In the genomic region with DNA sequence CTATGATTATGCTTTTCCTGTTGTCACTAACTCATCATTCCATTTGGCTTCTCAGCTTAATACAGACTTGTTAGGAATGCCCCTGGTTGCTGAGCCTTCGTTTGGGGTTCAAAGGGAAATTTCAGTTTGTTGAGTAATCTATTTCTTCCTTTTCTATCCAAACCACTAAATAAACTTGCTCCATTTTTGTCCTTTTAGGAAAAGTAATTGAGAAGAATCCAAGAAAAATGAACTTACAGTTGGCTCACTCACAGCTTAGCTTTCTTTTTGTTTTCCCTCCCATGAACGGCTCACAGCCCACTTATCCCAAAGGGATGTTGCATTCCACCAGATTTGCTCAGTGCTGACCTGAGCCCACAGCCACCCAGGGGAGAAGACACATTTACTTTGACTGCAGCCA, we compare ENCODE assay signal across 33 cellular contexts.
DNase-seq lines count a peak whose midpoint lies in the region; ATAC-seq and TF ChIP-seq lines count a peak whose summit lies in the region.
"Had no signal": no experiment of that assay in that cellular context is flagged by ENCODE, and none has a peak within 500 bp of the region (broad histone marks: within the 10 kb centered on the region; RNA-seq: fewer than 3 reads in every experiment).

No MANE protein-coding gene starts in this region.

- H3K27ac Mint-ChIP-seq in T-helper 2 cell treated with Interferon-gamma antibody and Interleukin-4, amounts not matched to agents 5 μg/mL and 100 μg/mL, for 36 hours, result no peak overlapping the region
- H3K27ac Mint-ChIP-seq in CD8-positive, alpha-beta T cell, result no peak overlapping the region
- H3K27ac Mint-ChIP-seq: activated CD8-positive, alpha-beta T cell treated with anti-CD3 and anti-CD28 coated beads, Interleukin-2, amount 10 ng/mL, durations not matched to agents 7 days and 5 days; activated naive CD4-positive, alpha-beta T cell treated with anti-CD3 and anti-CD28 coated beads, Interleukin-2, amount 50 U/mL, for 72 hours; CD14-positive monocyte; memory B cell; stimulated activated naive CD8-positive, alpha-beta T cell treated with anti-CD3 and anti-CD28 coated beads, Interleukin-15, amount 100 ng/mL, for 72 hours; T-helper 1 cell treated with Interleukin-12 subunit alpha and Interleukin-12 subunit beta and Interleukin-4 antibody, amounts not matched to agents 30 μg/mL and 1 μg/mL, for 36 hours had no signal

- H3K4me3 Mint-ChIP-seq in T-helper 2 cell treated with Interferon-gamma antibody and Interleukin-4, amounts not matched to agents 5 μg/mL and 100 μg/mL, for 36 hours, result no peak overlapping the region
- no peak overlapping the region for H3K4me3 Mint-ChIP-seq in CD8-positive, alpha-beta T cell
- H3K4me3 Mint-ChIP-seq: activated CD8-positive, alpha-beta T cell treated with anti-CD3 and anti-CD28 coated beads, Interleukin-2, amount 10 ng/mL, durations not matched to agents 7 days and 5 days; CD14-positive monocyte; memory B cell; stimulated activated naive CD8-positive, alpha-beta T cell treated with anti-CD3 and anti-CD28 coated beads, Interleukin-15, amount 100 ng/mL, for 72 hours; T-helper 1 cell treated with Interleukin-12 subunit alpha and Interleukin-12 subunit beta and Interleukin-4 antibody, amounts not matched to agents 30 μg/mL and 1 μg/mL, for 36 hours had no signal

- TF ChIP-seq CTCF in brain microvascular endothelial cell (IDR thresholded peaks at IDR 0.05; ENCODE audit: low read depth, low read length, missing control alignments), result no peak
- TF ChIP-seq CTCF in smooth muscle cell (IDR thresholded peaks at IDR 0.05; ENCODE audit: borderline replicate concordance, insufficient read depth, poor library complexity, severe bottlenecking), result no peak
- no peak for TF ChIP-seq CTCF in CD8-positive, alpha-beta T cell (IDR thresholded peaks at IDR 0.05)

- H3K27ac ChIP-seq in brain microvascular endothelial cell (peak overlapping the region; percentile 70), smooth muscle cell (ENCODE audit: low read depth) (peak overlapping the region; percentile 29)
- no peak overlapping the region for H3K27ac ChIP-seq in CD8-positive, alpha-beta T cell (ENCODE audit: low read depth, low read length)
- H3K27ac ChIP-seq: epithelial cell of prostate, heart right ventricle, psoas muscle, sigmoid colon, SK-N-MC, tibial artery had no signal

- no peak overlapping the region for H3K9ac ChIP-seq in smooth muscle cell (ENCODE audit: low read depth)

- H3F3A ChIP-seq in smooth muscle cell (ENCODE audit: low read depth), result no peaks in the 10 kb centered on the region

- peak; percentile 54 for DNase-seq in Daoy (ENCODE audit: low read depth)
- DNase-seq in brain microvascular endothelial cell, result peak; percentile 53
- DNase-seq in kidney glomerular epithelial cell (lab: John Stamatoyannopoulos, UW), result peak; percentile 8
- no peak for DNase-seq in smooth muscle cell (lab: John Stamatoyannopoulos, UW; ENCODE audit: unreplicated experiment)
- DNase-seq in T-helper 2 cell treated with Interferon-gamma antibody and Interleukin-4, amounts not matched to agents 5 μg/mL and 100 μg/mL, for 36 hours (ENCODE audit: low spot score), result no peak
- DNase-seq in DMS153 (lab: John Stamatoyannopoulos, UW), result no peak
- DNase-seq in NCI-H1105 (lab: John Stamatoyannopoulos, UW), result no peak
- no peak for DNase-seq in CD8-positive, alpha-beta T cell
- DNase-seq: ACHN; activated CD8-positive, alpha-beta T cell treated with anti-CD3 and anti-CD28 coated beads, Interleukin-2, amount 10 ng/mL, durations not matched to agents 7 days and 5 days; aorta; Calu3; effector CD8-positive, alpha-beta T cell; EL; foreskin melanocyte; HCEC 1CT; heart right ventricle; KBM-7; MM.1S; NCI-H1436; NCI-H2107; NCI-H446; psoas muscle; sigmoid colon; stimulated activated naive CD8-positive, alpha-beta T cell treated with anti-CD3 and anti-CD28 coated beads, Interleukin-15, amount 100 ng/mL, for 72 hours; tibial artery had no signal

- peak overlapping the region; percentile 25 for H3K4me2 ChIP-seq in smooth muscle cell

- no peaks in the 10 kb centered on the region for H3K36me3 Mint-ChIP-seq in T-helper 2 cell treated with Interferon-gamma antibody and Interleukin-4, amounts not matched to agents 5 μg/mL and 100 μg/mL, for 36 hours (ENCODE audit: low read depth)
- H3K36me3 Mint-ChIP-seq in CD8-positive, alpha-beta T cell, result no peaks in the 10 kb centered on the region
- H3K36me3 Mint-ChIP-seq: activated naive CD4-positive, alpha-beta T cell treated with anti-CD3 and anti-CD28 coated beads, Interleukin-2, amount 50 U/mL, for 72 hours; CD14-positive monocyte; memory B cell had no signal

- no peaks in the 10 kb centered on the region for H3K79me2 ChIP-seq in smooth muscle cell (ENCODE audit: low read depth)

- no peaks in the 10 kb centered on the region for H3K36me3 ChIP-seq in brain microvascular endothelial cell (replicated peaks)
- H3K36me3 ChIP-seq in smooth muscle cell (ENCODE audit: low read depth), result no peaks in the 10 kb centered on the region
- no peaks in the 10 kb centered on the region for H3K36me3 ChIP-seq in CD8-positive, alpha-beta T cell (ENCODE audit: insufficient read depth, low read length)
- H3K36me3 ChIP-seq: heart right ventricle, sigmoid colon, tibial artery had no signal

- H3K4me1 Mint-ChIP-seq in T-helper 2 cell treated with Interferon-gamma antibody and Interleukin-4, amounts not matched to agents 5 μg/mL and 100 μg/mL, for 36 hours (ENCODE audit: low read depth), result no peaks in the 10 kb centered on the region
- H3K4me1 Mint-ChIP-seq in CD8-positive, alpha-beta T cell (ENCODE audit: low read depth), result no peaks in the 10 kb centered on the region
- H3K4me1 Mint-ChIP-seq: CD14-positive monocyte; stimulated activated naive CD8-positive, alpha-beta T cell treated with anti-CD3 and anti-CD28 coated beads, Interleukin-15, amount 100 ng/mL, for 72 hours had no signal

- H3K27me3 ChIP-seq in brain microvascular endothelial cell (replicated peaks) (no peaks in the 10 kb centered on the region), smooth muscle cell (ENCODE audit: low read depth) (peaks cover 16% of the 10 kb centered on the region)
- H3K27me3 ChIP-seq in CD8-positive, alpha-beta T cell (ENCODE audit: insufficient read depth, low read length), result no peaks in the 10 kb centered on the region
- H3K27me3 ChIP-seq: sigmoid colon, tibial artery had no signal

- no peaks in the 10 kb centered on the region for H3K27me3 Mint-ChIP-seq in T-helper 2 cell treated with Interferon-gamma antibody and Interleukin-4, amounts not matched to agents 5 μg/mL and 100 μg/mL, for 36 hours (ENCODE audit: low read depth)
- no peaks in the 10 kb centered on the region for H3K27me3 Mint-ChIP-seq in CD8-positive, alpha-beta T cell (ENCODE audit: low read depth)

- POLR2A ChIA-PET in CD8-positive, alpha-beta T cell (lab: Charles Lee), result no interaction called here

- H3K4me1 ChIP-seq in smooth muscle cell (ENCODE audit: low read depth), result no peaks in the 10 kb centered on the region
- no peaks in the 10 kb centered on the region for H3K4me1 ChIP-seq in CD8-positive, alpha-beta T cell (ENCODE audit: insufficient read depth, low read length)
- H3K4me1 ChIP-seq: heart right ventricle, psoas muscle, sigmoid colon, tibial artery had no signal

- CTCF ChIA-PET in CD8-positive, alpha-beta T cell (lab: Charles Lee), result no interaction called here

- WGBS in smooth muscle cell (ENCODE audit: low lambda C conversion rate), result 53% methylated on average over 2 of the region's 2 CpGs

- no peaks in the 10 kb centered on the region for H4K20me1 ChIP-seq in smooth muscle cell (ENCODE audit: low read depth)

- no peak overlapping the region for H2AFZ ChIP-seq in smooth muscle cell (ENCODE audit: low read depth)

- in situ Hi-C loops in brain microvascular endothelial cell (cut with HindIII; ENCODE audit: low pct_ligation_motif_present, low sequenced_read_pairs), result no loop called here

- intact Hi-C loops in CD8-positive, alpha-beta T cell (cut with DNase I, micrococcal nuclease), result no loop called here

- H3K4me3 ChIP-seq in brain microvascular endothelial cell (ENCODE audit: low read depth, low read length) (no peak overlapping the region), smooth muscle cell (no peak overlapping the region)
- no peak overlapping the region for H3K4me3 ChIP-seq in CD8-positive, alpha-beta T cell (ENCODE audit: low read depth, low read length)
- H3K4me3 ChIP-seq: GM12878, heart right ventricle, psoas muscle, sigmoid colon, SK-N-MC, tibial artery had no signal

- no peak for ATAC-seq in CD8-positive, alpha-beta T cell
- ATAC-seq: activated CD8-positive, alpha-beta T cell treated with anti-CD3 and anti-CD28 coated beads, Interleukin-2, amount 10 ng/mL, durations not matched to agents 7 days and 5 days; activated naive CD4-positive, alpha-beta T cell treated with anti-CD3 and anti-CD28 coated beads, Interleukin-2, amount 50 U/mL, for 72 hours; GM12878; heart right ventricle; psoas muscle; stimulated activated naive CD8-positive, alpha-beta T cell treated with anti-CD3 and anti-CD28 coated beads, Interleukin-15, amount 100 ng/mL, for 72 hours had no signal

- H3K9me3 Mint-ChIP-seq in T-helper 2 cell treated with Interferon-gamma antibody and Interleukin-4, amounts not matched to agents 5 μg/mL and 100 μg/mL, for 36 hours, result no peaks in the 10 kb centered on the region
- H3K9me3 Mint-ChIP-seq in CD8-positive, alpha-beta T cell, result peaks cover 7% of the 10 kb centered on the region
- H3K9me3 Mint-ChIP-seq: T-helper 1 cell treated with Interleukin-12 subunit alpha and Interleukin-12 subunit beta and Interleukin-4 antibody, amounts not matched to agents 30 μg/mL and 1 μg/mL, for 36 hours had no signal

- no peaks in the 10 kb centered on the region for H3K9me3 ChIP-seq in smooth muscle cell (replicated peaks; ENCODE audit: low read depth)
- H3K9me3 ChIP-seq in CD8-positive, alpha-beta T cell (ENCODE audit: low read length), result no peaks in the 10 kb centered on the region
- H3K9me3 ChIP-seq: heart right ventricle, psoas muscle, sigmoid colon, tibial artery had no signal

Comparison
In these comparisons a context has a peak if more than half of its experiments do, and no peak if none do; other contexts are left out.
1. DNase-seq: peak in Daoy (single experiment), brain microvascular endothelial cell (single experiment) and kidney glomerular epithelial cell (single experiment); none in smooth muscle cell (single experiment), T-helper 2 cell treated with Interferon-gamma antibody and Interleukin-4, amounts not matched to agents 5 μg/mL and 100 μg/mL, for 36 hours (single experiment), DMS153 (single experiment), NCI-H1105 (single experiment) and CD8-positive, alpha-beta T cell (0 of 7).